Comparison of ENCODE assay signal across 9 cellular contexts in genomic region chr18:43563780-43564179, GRCh38.
DNase-seq lines count a peak whose midpoint lies in the region; ATAC-seq and TF ChIP-seq lines count a peak whose summit lies in the region.
"Had no signal": no experiment of that assay in that cellular context is flagged by ENCODE, and none has a peak within 500 bp of the region (broad histone marks: within the 10 kb centered on the region; RNA-seq: fewer than 3 reads in every experiment).

No MANE protein-coding gene starts in this region.

- no peaks in the 10 kb centered on the region for H3K27me3 ChIP-seq in BJ (ENCODE audit: control insufficient read depth, insufficient read depth, low read length)
- no peaks in the 10 kb centered on the region for H3K27me3 ChIP-seq in GM23338 (ENCODE audit: insufficient read depth)
- H3K27me3 ChIP-seq in body of pancreas: no peaks in the 10 kb centered on the region

- no peaks in the 10 kb centered on the region for H3K36me3 ChIP-seq in BJ (ENCODE audit: control insufficient read depth, insufficient read depth, low read length)
- no peaks in the 10 kb centered on the region for H3K36me3 ChIP-seq in GM23338 (ENCODE audit: insufficient read depth)
- H3K36me3 ChIP-seq in body of pancreas (replicated peaks in 1 of 2; ENCODE audit: insufficient read depth in 1 of 2, low read depth in 2 of 2): no peaks in the 10 kb centered on the region

- H3K4me1 ChIP-seq in GM23338 (ENCODE audit: insufficient read depth) (no peaks in the 10 kb centered on the region), body of pancreas (peaks cover 7% of the 10 kb centered on the region)

- ATAC-seq in GM23338 (peak; percentile 89), body of pancreas (peak; percentile 79), left lobe of liver (peak; percentile 95), GM21423 (IDR thresholded peaks at IDR 0.05; ENCODE audit: unreplicated experiment) (no peak), HG02571 (IDR thresholded peaks at IDR 0.05; ENCODE audit: unreplicated experiment) (no peak)
- no peak for ATAC-seq in activated CD4-positive, alpha-beta T cell treated with anti-CD3 and anti-CD28 coated beads for 36 hours

- H3K4me2 ChIP-seq in GM23338: no peak overlapping the region

- CTCF ChIA-PET in BJ (lab: Yijun Ruan, JAX): interaction anchor here (0.7 kb wide), 1 partner anchor 22 kb away, joined by 3 read pairs; no protein-coding TSS in a partner anchor
- CTCF ChIA-PET in activated CD4-positive, alpha-beta T cell treated with anti-CD3 and anti-CD28 coated beads for 36 hours (lab: Charles Lee): no interaction called here

- peaks cover 3% of the 10 kb centered on the region; the same call in 2 of the 3 replicates for H3K4me1 Mint-ChIP-seq in GM23338
- no peaks in the 10 kb centered on the region for H3K4me1 Mint-ChIP-seq in activated CD4-positive, alpha-beta T cell treated with anti-CD3 and anti-CD28 coated beads for 36 hours

- WGBS in body of pancreas, 2 donors: 6 to 11% methylated on average over 3 of the region's 3 CpGs

- H3K27ac Mint-ChIP-seq in GM23338: no peak overlapping the region
- no peak overlapping the region for H3K27ac Mint-ChIP-seq in activated CD4-positive, alpha-beta T cell treated with anti-CD3 and anti-CD28 coated beads for 36 hours
- H3K27ac Mint-ChIP-seq: dendritic cell treated with granulocyte-macrophage colony-stimulating factor and Interleukin-4, amounts not matched to agents 40 ng/mL and 50 ng/mL, for 4 days had no signal

- H3K27ac ChIP-seq in GM23338 (ENCODE audit: low read depth) (no peak overlapping the region), body of pancreas (no peak overlapping the region)

- peak overlapping the region; percentile 16; the same call in 1 of the 2 replicates for H2AFZ ChIP-seq in GM23338

- no peaks in the 10 kb centered on the region for H3K9me3 ChIP-seq in body of pancreas

- no peaks in the 10 kb centered on the region for H3K9me2 ChIP-seq in GM23338 (ENCODE audit: insufficient read depth)

- peak; percentile 36 for TF ChIP-seq CTCF in BJ (IDR thresholded peaks at IDR 0.05; ENCODE audit: insufficient read depth, low read depth, low read length)
- peak; percentile 76 to 79 for TF ChIP-seq CTCF in GM23338 (conservative IDR thresholded peaks at IDR 0.05; ENCODE audit: low read depth in 2 of 2)
- TF ChIP-seq CTCF in body of pancreas (IDR thresholded peaks at IDR 0.05): peak in 6 of 7 experiments; percentile 31 to 83 (median 71)

- intact Hi-C loops in body of pancreas (cut with DNase I): loop anchor here (5.0 kb wide), 1 partner anchor 1266 kb away; no protein-coding TSS in a partner anchor
- intact Hi-C loops in activated CD4-positive, alpha-beta T cell treated with anti-CD3 and anti-CD28 coated beads for 36 hours (cut with DNase I, micrococcal nuclease): loop anchor here in 1 of 2 experiments (1.0 to 10.0 kb wide), 4 partner anchors 289 to 1509 kb away; partner anchors contain the start of gene SYT4

- H3K9me3 Mint-ChIP-seq in GM23338: peaks cover 2% of the 10 kb centered on the region; the same call in 1 of the 3 replicates
- no peaks in the 10 kb centered on the region for H3K9me3 Mint-ChIP-seq in activated CD4-positive, alpha-beta T cell treated with anti-CD3 and anti-CD28 coated beads for 36 hours (ENCODE audit: low read depth)
- H3K9me3 Mint-ChIP-seq: dendritic cell treated with granulocyte-macrophage colony-stimulating factor and Interleukin-4, amounts not matched to agents 40 ng/mL and 50 ng/mL, for 4 days had no signal

- no peak overlapping the region for H3K4me3 Mint-ChIP-seq in GM23338
- no peak overlapping the region for H3K4me3 Mint-ChIP-seq in activated CD4-positive, alpha-beta T cell treated with anti-CD3 and anti-CD28 coated beads for 36 hours
- H3K4me3 Mint-ChIP-seq: dendritic cell treated with granulocyte-macrophage colony-stimulating factor and Interleukin-4, amounts not matched to agents 40 ng/mL and 50 ng/mL, for 4 days had no signal

- TF ChIP-seq POLR2A in body of pancreas (IDR thresholded peaks at IDR 0.05): no peak

- H3K27me3 Mint-ChIP-seq in GM23338 (ENCODE audit: insufficient read depth, low read depth, poor library complexity): no peaks in the 10 kb centered on the region
- no peaks in the 10 kb centered on the region for H3K27me3 Mint-ChIP-seq in activated CD4-positive, alpha-beta T cell treated with anti-CD3 and anti-CD28 coated beads for 36 hours
- H3K27me3 Mint-ChIP-seq: dendritic cell treated with granulocyte-macrophage colony-stimulating factor and Interleukin-4, amounts not matched to agents 40 ng/mL and 50 ng/mL, for 4 days had no signal

- H4K20me1 ChIP-seq in GM23338 (replicated peaks; ENCODE audit: insufficient read depth): no peaks in the 10 kb centered on the region

- DNase-seq in BJ (ENCODE audit: low read depth): no peak
- DNase-seq in GM23338 (ENCODE audit: low spot score): peak; percentile 75
- DNase-seq in NCI-H2171 (lab: John Stamatoyannopoulos, UW): peak; percentile 18
- peak; percentile 36 to 56 (median 48) for DNase-seq in body of pancreas
- no peak for DNase-seq in left lobe of liver (ENCODE audit: low spot score)
- DNase-seq in activated CD4-positive, alpha-beta T cell treated with anti-CD3 and anti-CD28 coated beads for 36 hours: no peak

- POLR2A ChIA-PET in BJ (lab: Charles Lee): no interaction called here
- POLR2A ChIA-PET in activated CD4-positive, alpha-beta T cell treated with anti-CD3 and anti-CD28 coated beads for 36 hours (lab: Charles Lee): no interaction called here

- no peaks in the 10 kb centered on the region for H3K79me2 ChIP-seq in GM23338 (replicated peaks; ENCODE audit: insufficient read depth)

- H3K36me3 Mint-ChIP-seq in GM23338 (ENCODE audit: low read depth): no peaks in the 10 kb centered on the region
- H3K36me3 Mint-ChIP-seq in activated CD4-positive, alpha-beta T cell treated with anti-CD3 and anti-CD28 coated beads for 36 hours (ENCODE audit: low read depth): no peaks in the 10 kb centered on the region

- H3K4me3 ChIP-seq in BJ (ENCODE audit: low read depth, low read length) (no peak overlapping the region), GM23338 (no peak overlapping the region), body of pancreas (no peak overlapping the region)

- no peaks in the 10 kb centered on the region for H3F3A ChIP-seq in GM23338 (replicated peaks; ENCODE audit: low read depth)

TF ChIP-seq in GM23338, 12 proteins besides CTCF, POLR2A, EP300 and RAD21 (continues in another document):
- TF ChIP-seq CREB1 (CRISPR knock-in tag; IDR thresholded peaks at IDR 0.05; ENCODE audit: low read depth): no peak
- TF ChIP-seq POLR2AphosphoS5 (IDR thresholded peaks at IDR 0.05; ENCODE audit: low read depth): no peak
- no peak for TF ChIP-seq STAT1 (IDR thresholded peaks at IDR 0.05; ENCODE audit: unreplicated experiment)
- no peak for TF ChIP-seq EZH2 (IDR thresholded peaks at IDR 0.05; ENCODE audit: low read depth, unreplicated experiment)
- no peak for TF ChIP-seq REST (IDR thresholded peaks at IDR 0.05; ENCODE audit: unreplicated experiment)

Comparison
In these comparisons a context has a peak if more than half of its experiments do, and no peak if none do; other contexts are left out.
1. DNase-seq: peak in GM23338 (single experiment), NCI-H2171 (single experiment) and body of pancreas (4 of 4); none in BJ (single experiment), left lobe of liver (single experiment) and activated CD4-positive, alpha-beta T cell treated with anti-CD3 and anti-CD28 coated beads for 36 hours (single experiment).
2. ATAC-seq: peak in GM23338 (single experiment), body of pancreas (single experiment) and left lobe of liver (single experiment); none in activated CD4-positive, alpha-beta T cell treated with anti-CD3 and anti-CD28 coated beads for 36 hours (single experiment), GM21423 (single experiment) and HG02571 (single experiment).
3. Peak in every context shown above with its lines, with median percentiles within 50 percentile points of each other: CTCF ChIP-seq.